ENCODE assay signal across 18 cellular contexts in genomic region chr10:132321726-132322125, GRCh38.
"Had no signal": no experiment of that assay in that cellular context is flagged by ENCODE, and none has a peak within 500 bp of the region (broad histone marks: within the 10 kb centered on the region; RNA-seq: fewer than 3 reads in every experiment).

No MANE protein-coding gene starts in this region.

- H3K4me3 ChIP-seq: body of pancreas, dorsolateral prefrontal cortex, hepatocyte, stomach, testis, upper lobe of left lung had no signal

- DNase-seq: activated CD4-positive, alpha-beta T cell treated with anti-CD3 and anti-CD28 coated beads, Interleukin-2, amount 10 ng/mL, durations not matched to agents 24 days and 14 days; activated CD4-positive, CD25-positive, alpha-beta regulatory T cell; activated CD8-positive, alpha-beta T cell treated with anti-CD3 and anti-CD28 coated beads for 36 hours; activated naive CD4-positive, alpha-beta T cell; activated naive CD8-positive, alpha-beta T cell treated with anti-CD3 and anti-CD28 coated beads, Interleukin-2, amount 10 ng/mL, durations not matched to agents 7 days and 5 days; activated T-cell treated with anti-CD3 and anti-CD28 coated beads, Interleukin-2, amount 50 U/mL, for 1 hour; amygdala; body of pancreas; dorsolateral prefrontal cortex; nucleus accumbens; stimulated activated CD4-positive, alpha-beta T cell treated with anti-CD3 and anti-CD28 coated beads, Interleukin-15, amount 100 ng/mL, for 24 hours; stimulated activated CD4-positive, alpha-beta T cell treated with anti-CD3 and anti-CD28 coated beads, Interleukin-4, amount 100 ng/mL, for 1 hour; stomach; T1000; testis; upper lobe of left lung had no signal

- H2AFZ ChIP-seq: hepatocyte had no signal

- ATAC-seq: activated CD8-positive, alpha-beta T cell treated with anti-CD3 and anti-CD28 coated beads for 36 hours; activated T-helper 17 cell treated with anti-CD3 and anti-CD28 coated beads, Interleukin-2, amount 50 U/mL, for 72 hours; body of pancreas had no signal

- H3K4me2 ChIP-seq: hepatocyte had no signal

- H3K9me3 ChIP-seq: body of pancreas, stomach, testis, upper lobe of left lung had no signal

- H3K27me3 ChIP-seq: body of pancreas, dorsolateral prefrontal cortex, hepatocyte, stomach, testis, upper lobe of left lung had no signal

- H3K4me1 ChIP-seq: body of pancreas, stomach, testis had no signal

- H3K27ac ChIP-seq: body of pancreas, dorsolateral prefrontal cortex, stomach, testis, upper lobe of left lung had no signal

- H3K36me3 ChIP-seq: upper lobe of left lung had no signal
